11 cellular contexts compared by ENCODE assay signal in the genomic region with DNA sequence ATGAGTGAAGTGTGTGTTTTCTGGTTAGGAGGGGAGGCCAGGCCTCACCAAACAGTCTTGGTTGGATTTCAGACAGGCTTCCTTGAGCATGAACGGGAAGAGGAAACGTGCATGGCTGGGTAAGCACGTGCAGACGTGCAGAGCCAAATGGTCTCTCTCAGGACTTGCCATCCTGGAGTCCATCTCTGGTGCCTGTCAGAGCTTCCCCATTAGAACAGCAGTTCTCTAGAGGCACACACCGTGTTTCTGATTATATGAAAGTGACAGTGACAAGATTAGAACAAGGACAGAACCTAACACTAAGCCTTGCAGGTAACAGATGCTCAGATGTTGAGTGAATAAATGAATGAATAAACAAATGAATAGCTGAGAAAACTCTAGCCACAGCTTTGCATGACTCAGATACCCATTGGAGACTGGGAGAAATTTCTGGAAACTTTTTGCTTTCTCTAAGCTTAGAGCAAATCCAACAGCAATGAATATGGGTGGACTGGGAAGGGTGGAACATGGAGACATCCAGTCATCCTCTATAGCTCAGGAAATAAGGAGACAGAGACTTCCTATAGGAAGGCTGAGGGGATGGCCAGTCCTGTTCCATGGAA. TPM values are rescaled to one million over a fixed set of nuclear protein-coding genes. Genes with fewer than 3 reads are reported as not detected.
A peak's percentile ranks its signal among the peaks of the same experiment; 100 is the strongest.
DNase-seq lines count a peak whose midpoint lies in the region; ATAC-seq and TF ChIP-seq lines count a peak whose summit lies in the region.
"Had no signal": no experiment of that assay in that cellular context is flagged by ENCODE, and none has a peak within 500 bp of the region (broad histone marks: within the 10 kb centered on the region; RNA-seq: fewer than 3 reads in every experiment).

No MANE protein-coding gene starts in this region.

- peaks cover 23% of the 10 kb centered on the region for H3K4me1 Mint-ChIP-seq in type B pancreatic cell (ENCODE audit: unreplicated experiment)

- no peak for TF ChIP-seq CTCF in type B pancreatic cell (conservative IDR thresholded peaks at IDR 0.05)

- H3K27ac Mint-ChIP-seq in type B pancreatic cell: peak overlapping the region; percentile 94

- H3K9me3 Mint-ChIP-seq in type B pancreatic cell: peaks cover 13% of the 10 kb centered on the region

- DNase-seq in LHCN-M2 (ENCODE audit: low read depth): peak; percentile 26
- DNase-seq in type B pancreatic cell (ENCODE audit: extremely low spot score, unreplicated experiment): no peak
- DNase-seq in activated T-cell treated with anti-CD3 and anti-CD28 coated beads, Interleukin-2, amount 50 U/mL, for 1 hour: no peak
- DNase-seq in CD1c-positive myeloid dendritic cell (ENCODE audit: extremely low spot score): no peak
- DNase-seq: DMS79, lower lobe of right lung, NCI-H2171 treated with DMSO at 0.1 percent for 48 hours had no signal

- peak; percentile 46 for ATAC-seq in GM21447 (IDR thresholded peaks at IDR 0.05; ENCODE audit: unreplicated experiment)
- no peak for ATAC-seq in HG02970 (IDR thresholded peaks at IDR 0.05; ENCODE audit: low FRiP score, unreplicated experiment)
- ATAC-seq: lower lobe of right lung had no signal

- no peaks in the 10 kb centered on the region for H3K27me3 ChIP-seq in layer of hippocampus (ENCODE audit: control insufficient read depth, insufficient read depth, low read length)

- H3K4me3 Mint-ChIP-seq in type B pancreatic cell: peak overlapping the region; percentile 72

- peak overlapping the region; percentile 21 for H3K27ac ChIP-seq in layer of hippocampus (ENCODE audit: low read depth, low read length)

- H3K36me3 Mint-ChIP-seq in type B pancreatic cell: peaks cover 13% of the 10 kb centered on the region

- no peaks in the 10 kb centered on the region for H3K27me3 Mint-ChIP-seq in type B pancreatic cell

RNA-seq across cellular contexts. Expression of a gene that starts 11.8 kb away (rescaled TPM):
- total RNA-seq in LHCN-M2 (2014; rRNA removed) (188 and 230 TPM in 2 replicates), type B pancreatic cell (ENCODE audit: low replicate concordance) (169 and 218 TPM in 2 replicates)
- 342 TPM for polyA plus RNA-seq in LHCN-M2 (2012)
- polyA plus RNA-seq: K562 had no signal
